In the genomic region with DNA sequence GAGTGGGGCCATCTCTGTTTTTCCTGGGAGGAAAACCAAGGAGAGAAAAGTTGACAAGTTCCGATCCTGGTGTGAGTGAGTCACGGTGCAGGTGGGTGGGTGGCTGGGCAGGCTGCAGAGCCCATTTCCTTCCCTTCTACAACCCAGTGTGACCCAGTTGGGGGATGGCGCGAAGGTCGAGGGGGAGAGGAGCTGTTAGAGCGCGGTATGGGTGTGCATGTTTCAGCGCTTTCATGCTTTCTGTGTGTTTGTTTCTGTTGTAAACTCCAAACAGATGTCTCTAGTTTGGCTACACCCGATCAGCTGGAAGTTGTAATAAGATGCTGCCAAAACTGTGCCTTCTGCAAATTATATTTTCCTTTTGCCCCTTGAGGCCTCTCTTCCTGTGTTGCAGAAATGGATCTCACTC, we compare ENCODE assay signal across 8 cellular contexts. TPM values are rescaled to one million over a fixed set of nuclear protein-coding genes. Genes with fewer than 3 reads are reported as not detected.
DNase-seq lines count a peak whose midpoint lies in the region; ATAC-seq and TF ChIP-seq lines count a peak whose summit lies in the region.

No MANE protein-coding gene starts in this region.

- H3K27me3 ChIP-seq in CD8-positive, alpha-beta T cell (ENCODE audit: insufficient read depth, low read length), result no peaks in the 10 kb centered on the region
- no peaks in the 10 kb centered on the region for H3K27me3 ChIP-seq in osteoblast (ENCODE audit: insufficient read depth, low read length)
- H3K27me3 ChIP-seq in SJCRH30, result no peaks in the 10 kb centered on the region
- H3K27me3 ChIP-seq in Caco-2 (replicated peaks; ENCODE audit: control insufficient read depth, insufficient read depth, low read length), result no peaks in the 10 kb centered on the region

- H4K20me1 ChIP-seq in osteoblast (ENCODE audit: insufficient read depth, low read length), result peaks cover 24% of the 10 kb centered on the region

- intact Hi-C loops in CD8-positive, alpha-beta T cell (cut with DNase I, micrococcal nuclease), result loop anchor here in 1 of 2 experiments (5.0 kb wide), 1 partner anchor 753 kb away; a partner anchor contains a TSS
- intact Hi-C loops in Caco-2 (cut with micrococcal nuclease; ENCODE audit: unreplicated experiment), result loop anchor here (5.0 to 10.0 kb wide), 2 partner anchors 33 to 185 kb away; no protein-coding TSS in a partner anchor

- peak overlapping the region; percentile 88 for H3K4me2 ChIP-seq in osteoblast (ENCODE audit: insufficient read depth, low read length)

- peak in 4 of 7 experiments; percentile 12 to 43 (median 26) for DNase-seq in CD8-positive, alpha-beta T cell
- DNase-seq in KBM-7 (peak; percentile 47), choroid plexus epithelial cell (ENCODE audit: low read depth) (peak; percentile 79), osteoblast (ENCODE audit: insufficient read length, low spot score, missing footprints) (peak; percentile 92), kidney glomerular epithelial cell (lab: John Stamatoyannopoulos, UW) (no peak), SJCRH30 (no peak), Caco-2 (no peak)

- H3K79me2 ChIP-seq in osteoblast (ENCODE audit: insufficient read depth, low read length), result peaks cover 14% of the 10 kb centered on the region

- H3K9me3 Mint-ChIP-seq in CD8-positive, alpha-beta T cell, result no peaks in the 10 kb centered on the region
- peaks cover 8% of the 10 kb centered on the region for H3K9me3 Mint-ChIP-seq in Caco-2 (ENCODE audit: unreplicated experiment)

- no TSS peak for BruUV-seq in Caco-2 (replicated peaks; lab: Mats Ljungman, UMichigan)

- H3K9me3 ChIP-seq in CD8-positive, alpha-beta T cell (ENCODE audit: low read length), result no peaks in the 10 kb centered on the region
- H3K9me3 ChIP-seq in osteoblast (ENCODE audit: low read depth, low read length) (no peaks in the 10 kb centered on the region), SJCRH30 (replicated peaks) (no peaks in the 10 kb centered on the region), Caco-2 (no peaks in the 10 kb centered on the region)

- in situ Hi-C loops in KBM-7 (cut with MboI; ENCODE audit: low pct_unique_long_range_greater_than_20kb, low sequenced_read_pairs), result loop anchor here (10.0 to 25.0 kb wide), 3 partner anchors 423 to 848 kb away; a partner anchor contains a TSS

- peak overlapping the region; percentile 47 for H3K4me3 Mint-ChIP-seq in CD8-positive, alpha-beta T cell
- no peak overlapping the region for H3K4me3 Mint-ChIP-seq in Caco-2 (ENCODE audit: unreplicated experiment)

- H3K4me3 ChIP-seq in CD8-positive, alpha-beta T cell (ENCODE audit: low read depth, low read length), result no peak overlapping the region
- H3K4me3 ChIP-seq in choroid plexus epithelial cell (ENCODE audit: low read depth, low read length) (peak overlapping the region; percentile 80), osteoblast (ENCODE audit: insufficient read depth, low read length) (peak overlapping the region; percentile 27), SJCRH30 (no peak overlapping the region), Caco-2 (ENCODE audit: low read depth, low read length) (no peak overlapping the region)

- POLR2A ChIA-PET in CD8-positive, alpha-beta T cell (lab: Charles Lee), result interaction anchor here (1.5 kb wide), 1 partner anchor 18 kb away, joined by 3 read pairs; a partner anchor contains a TSS
- POLR2A ChIA-PET in Caco-2 (lab: Charles Lee), result no interaction called here

- peaks cover 39% of the 10 kb centered on the region for H3K4me1 ChIP-seq in CD8-positive, alpha-beta T cell (ENCODE audit: insufficient read depth, low read length)
- H3K4me1 ChIP-seq in osteoblast (ENCODE audit: insufficient read depth, low read length), result peaks cover 26% of the 10 kb centered on the region
- H3K4me1 ChIP-seq in SJCRH30, result peaks cover 6% of the 10 kb centered on the region
- peaks cover 10% of the 10 kb centered on the region; the same call in 1 of the 2 replicates for H3K4me1 ChIP-seq in Caco-2

- peaks cover 35% of the 10 kb centered on the region for H3K4me1 Mint-ChIP-seq in CD8-positive, alpha-beta T cell (ENCODE audit: low read depth)
- peaks cover 14% of the 10 kb centered on the region for H3K4me1 Mint-ChIP-seq in Caco-2 (ENCODE audit: low read depth, unreplicated experiment)

- ATAC-seq in CD8-positive, alpha-beta T cell, result no peak
- no peak for ATAC-seq in HG03095 (IDR thresholded peaks at IDR 0.05; ENCODE audit: unreplicated experiment)

- peak overlapping the region; percentile 34 for H3K27ac Mint-ChIP-seq in CD8-positive, alpha-beta T cell
- no peak overlapping the region for H3K27ac Mint-ChIP-seq in Caco-2 (ENCODE audit: unreplicated experiment)

- TF ChIP-seq CTCF in CD8-positive, alpha-beta T cell (IDR thresholded peaks at IDR 0.05), result no peak
- TF ChIP-seq CTCF in choroid plexus epithelial cell (conservative IDR thresholded peaks at IDR 0.05; ENCODE audit: low read depth, low read length) (no peak), osteoblast (IDR thresholded peaks at IDR 0.05; ENCODE audit: extremely low read depth, low read depth, low read length) (no peak), Caco-2 (IDR thresholded peaks at IDR 0.05; ENCODE audit: insufficient read depth in 1 of 2, low read depth in 1 of 2, low read length in 1 of 2, severe bottlenecking in 1 of 2, unreplicated experiment in 1 of 2) (no peak)

- H3K27ac ChIP-seq in CD8-positive, alpha-beta T cell (ENCODE audit: low read depth, low read length), result no peak overlapping the region
- H3K27ac ChIP-seq in osteoblast (ENCODE audit: low read depth, low read length) (no peak overlapping the region), SJCRH30 (no peak overlapping the region)

- peaks cover 2% of the 10 kb centered on the region for H3K36me3 Mint-ChIP-seq in CD8-positive, alpha-beta T cell
- peaks cover 6% of the 10 kb centered on the region for H3K36me3 Mint-ChIP-seq in Caco-2 (ENCODE audit: insufficient read depth, unreplicated experiment)

- CTCF ChIA-PET in CD8-positive, alpha-beta T cell (lab: Charles Lee), result interaction anchor here (1.0 to 5.0 kb wide), 3 partner anchors 17 to 571 kb away, joined by 3 to 44 read pairs (median 4); a partner anchor contains a TSS
- CTCF ChIA-PET in Caco-2 (lab: Charles Lee), result no interaction called here

- peaks cover 14% of the 10 kb centered on the region for H3K27me3 Mint-ChIP-seq in CD8-positive, alpha-beta T cell (ENCODE audit: low read depth)
- no peaks in the 10 kb centered on the region for H3K27me3 Mint-ChIP-seq in Caco-2 (ENCODE audit: insufficient read depth, unreplicated experiment)

- no peak overlapping the region for H2AFZ ChIP-seq in osteoblast (ENCODE audit: low read length)

- H3K36me3 ChIP-seq in CD8-positive, alpha-beta T cell (ENCODE audit: insufficient read depth, low read length), result no peaks in the 10 kb centered on the region
- H3K36me3 ChIP-seq in osteoblast (ENCODE audit: insufficient read depth, low read length), result no peaks in the 10 kb centered on the region
- H3K36me3 ChIP-seq in SJCRH30, result no peaks in the 10 kb centered on the region
- no peaks in the 10 kb centered on the region for H3K36me3 ChIP-seq in Caco-2 (ENCODE audit: control insufficient read depth, insufficient read depth, low read length)

RNA-seq across cellular contexts. Expression of a gene that starts 3.8 kb away (rescaled TPM):
- 10 to 100 TPM; 12.7 to 13.0 TPM for total RNA-seq in CD8-positive, alpha-beta T cell
- total RNA-seq in osteoblast, result 14.7 and 17.0 TPM in 2 replicates
- 1.9 TPM in 2 replicates for total RNA-seq in SJCRH30 (2014; rRNA removed; shearing (Covaris generic))
- 3.5 and 4.0 TPM in 2 replicates for total RNA-seq in Caco-2 (2022)

RNA-seq across cellular contexts. Expression of a gene that starts 17.5 kb away (rescaled TPM):
- 10 to 100 TPM; 63.8 to 69.6 TPM for total RNA-seq in CD8-positive, alpha-beta T cell
- total RNA-seq in osteoblast, result 40.9 and 41.5 TPM in 2 replicates
- total RNA-seq in SJCRH30 (2014; rRNA removed; shearing (Covaris generic)), result 35.6 and 35.9 TPM in 2 replicates
- total RNA-seq in Caco-2 (2022), result 48.0 and 55.0 TPM in 2 replicates

RNA-seq across cellular contexts. Expression of a gene that starts 56.3 kb away (rescaled TPM):
- 1 to 10 TPM; 1.0 to 2.4 TPM for total RNA-seq in CD8-positive, alpha-beta T cell
- total RNA-seq in osteoblast (18.8 and 20.3 TPM in 2 replicates), Caco-2 (2022) (11.8 and 16.3 TPM in 2 replicates)
- 8.0 and 9.4 TPM in 2 replicates for total RNA-seq in SJCRH30 (2014; rRNA removed; shearing (Covaris generic))

Comparison
In these comparisons a context has a peak if more than half of its experiments do, and no peak if none do; other contexts are left out.
1. DNase-seq: peak in CD8-positive, alpha-beta T cell (4 of 7), KBM-7 (single experiment), choroid plexus epithelial cell (single experiment) and osteoblast (single experiment); none in kidney glomerular epithelial cell (single experiment), SJCRH30 (0 of 2) and Caco-2 (0 of 2).
2. H3K4me3 ChIP-seq: peak in choroid plexus epithelial cell (single experiment) and osteoblast (single experiment); none in CD8-positive, alpha-beta T cell (single experiment), SJCRH30 (single experiment) and Caco-2 (single experiment).